ENCODE assay signal across 1 cellular context in the genomic region with DNA sequence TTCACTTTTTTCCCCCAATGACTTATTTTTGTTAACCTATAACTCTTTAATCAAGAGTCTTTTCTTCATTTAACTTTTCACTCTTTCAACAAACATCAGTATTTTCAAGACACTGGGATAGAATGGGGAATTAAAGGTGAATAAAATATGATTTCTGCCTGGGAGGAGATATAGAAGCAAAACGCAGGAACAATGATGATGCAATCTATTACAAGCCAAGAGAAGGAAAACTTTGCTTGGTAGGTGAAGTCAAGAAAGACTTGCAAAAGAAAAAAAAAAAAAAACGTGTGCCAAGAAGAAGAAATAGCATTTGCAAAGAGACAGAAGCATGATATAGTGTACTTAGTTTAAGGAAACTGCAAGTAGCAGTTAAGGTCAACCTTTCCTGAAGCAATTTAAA.
TF ChIP-seq lines count a peak whose summit lies in the region.

No MANE protein-coding gene starts in this region.

TF ChIP-seq in GM23338, 12 proteins besides CTCF, POLR2A, EP300 and RAD21 (continued from another document):
- TF ChIP-seq ZNF462 (CRISPR knock-in tag; IDR thresholded peaks at IDR 0.05), result no peak
- no peak for TF ChIP-seq EZH2 (IDR thresholded peaks at IDR 0.05; ENCODE audit: low read depth, unreplicated experiment)
- TF ChIP-seq, protein P1, sequence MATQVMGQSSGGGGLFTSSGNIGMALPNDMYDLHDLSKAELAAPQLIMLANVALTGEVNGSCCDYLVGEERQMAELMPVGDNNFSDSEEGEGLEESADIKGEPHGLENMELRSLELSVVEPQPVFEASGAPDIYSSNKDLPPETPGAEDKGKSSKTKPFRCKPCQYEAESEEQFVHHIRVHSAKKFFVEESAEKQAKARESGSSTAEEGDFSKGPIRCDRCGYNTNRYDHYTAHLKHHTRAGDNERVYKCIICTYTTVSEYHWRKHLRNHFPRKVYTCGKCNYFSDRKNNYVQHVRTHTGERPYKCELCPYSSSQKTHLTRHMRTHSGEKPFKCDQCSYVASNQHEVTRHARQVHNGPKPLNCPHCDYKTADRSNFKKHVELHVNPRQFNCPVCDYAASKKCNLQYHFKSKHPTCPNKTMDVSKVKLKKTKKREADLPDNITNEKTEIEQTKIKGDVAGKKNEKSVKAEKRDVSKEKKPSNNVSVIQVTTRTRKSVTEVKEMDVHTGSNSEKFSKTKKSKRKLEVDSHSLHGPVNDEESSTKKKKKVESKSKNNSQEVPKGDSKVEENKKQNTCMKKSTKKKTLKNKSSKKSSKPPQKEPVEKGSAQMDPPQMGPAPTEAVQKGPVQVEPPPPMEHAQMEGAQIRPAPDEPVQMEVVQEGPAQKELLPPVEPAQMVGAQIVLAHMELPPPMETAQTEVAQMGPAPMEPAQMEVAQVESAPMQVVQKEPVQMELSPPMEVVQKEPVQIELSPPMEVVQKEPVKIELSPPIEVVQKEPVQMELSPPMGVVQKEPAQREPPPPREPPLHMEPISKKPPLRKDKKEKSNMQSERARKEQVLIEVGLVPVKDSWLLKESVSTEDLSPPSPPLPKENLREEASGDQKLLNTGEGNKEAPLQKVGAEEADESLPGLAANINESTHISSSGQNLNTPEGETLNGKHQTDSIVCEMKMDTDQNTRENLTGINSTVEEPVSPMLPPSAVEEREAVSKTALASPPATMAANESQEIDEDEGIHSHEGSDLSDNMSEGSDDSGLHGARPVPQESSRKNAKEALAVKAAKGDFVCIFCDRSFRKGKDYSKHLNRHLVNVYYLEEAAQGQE (IDR thresholded peaks at IDR 0.05; ENCODE audit: unreplicated experiment), result no peak
- TF ChIP-seq ZNF114 (CRISPR knock-in tag; IDR thresholded peaks at IDR 0.05), result no peak
- no peak for TF ChIP-seq JUNB (IDR thresholded peaks at IDR 0.05; ENCODE audit: unreplicated experiment)
- TF ChIP-seq NANOG (IDR thresholded peaks at IDR 0.05; ENCODE audit: borderline replicate concordance), result no peak
- no peak for TF ChIP-seq POLR2AphosphoS5 (IDR thresholded peaks at IDR 0.05; ENCODE audit: low read depth)
TF ChIP-seq in GM23338: peak in this region for 0.
